ENCODE assay signal across 1 cellular context in the genomic region with DNA sequence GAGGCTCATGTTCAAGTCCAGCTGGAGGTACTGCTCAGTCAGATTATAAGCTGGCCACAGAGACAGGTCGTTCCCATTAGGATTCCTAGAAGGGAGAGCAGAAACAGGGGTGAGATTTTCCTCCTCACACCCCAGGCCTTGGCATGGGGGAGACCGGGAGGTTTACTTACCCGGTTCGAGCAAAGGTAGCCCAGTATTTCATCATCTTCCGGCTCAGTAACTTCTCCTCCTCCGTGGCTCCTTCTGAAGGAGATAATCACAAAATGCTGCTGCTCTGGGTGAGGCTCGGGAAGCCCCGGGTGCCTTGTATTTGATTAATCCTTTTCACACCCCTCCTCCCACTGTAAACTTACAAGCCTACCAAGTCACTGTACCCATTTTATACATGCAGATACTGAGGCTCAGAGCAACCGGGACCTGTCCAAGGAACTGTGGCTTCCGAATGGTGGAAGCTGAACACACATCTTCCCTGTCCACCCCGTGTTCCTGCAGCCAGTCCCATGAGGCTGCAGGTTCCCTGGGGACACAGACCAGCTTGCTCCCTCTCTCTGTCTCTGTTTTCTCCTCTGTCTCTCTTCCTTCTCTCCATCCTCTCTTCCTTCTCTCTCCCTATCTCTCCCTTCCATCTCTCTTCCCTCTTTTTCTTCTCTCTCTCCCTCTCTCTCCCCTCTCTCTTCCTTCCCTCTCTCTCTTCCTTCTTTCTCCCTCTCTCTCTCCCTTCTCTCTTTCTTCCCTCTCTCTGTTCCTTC.
TF ChIP-seq lines count a peak whose summit lies in the region.

No MANE protein-coding gene starts in this region.

TF ChIP-seq in K562, 482 proteins besides CTCF, POLR2A, EP300 and RAD21 (continued from another document and continues in another):
- TF ChIP-seq, protein P1, sequence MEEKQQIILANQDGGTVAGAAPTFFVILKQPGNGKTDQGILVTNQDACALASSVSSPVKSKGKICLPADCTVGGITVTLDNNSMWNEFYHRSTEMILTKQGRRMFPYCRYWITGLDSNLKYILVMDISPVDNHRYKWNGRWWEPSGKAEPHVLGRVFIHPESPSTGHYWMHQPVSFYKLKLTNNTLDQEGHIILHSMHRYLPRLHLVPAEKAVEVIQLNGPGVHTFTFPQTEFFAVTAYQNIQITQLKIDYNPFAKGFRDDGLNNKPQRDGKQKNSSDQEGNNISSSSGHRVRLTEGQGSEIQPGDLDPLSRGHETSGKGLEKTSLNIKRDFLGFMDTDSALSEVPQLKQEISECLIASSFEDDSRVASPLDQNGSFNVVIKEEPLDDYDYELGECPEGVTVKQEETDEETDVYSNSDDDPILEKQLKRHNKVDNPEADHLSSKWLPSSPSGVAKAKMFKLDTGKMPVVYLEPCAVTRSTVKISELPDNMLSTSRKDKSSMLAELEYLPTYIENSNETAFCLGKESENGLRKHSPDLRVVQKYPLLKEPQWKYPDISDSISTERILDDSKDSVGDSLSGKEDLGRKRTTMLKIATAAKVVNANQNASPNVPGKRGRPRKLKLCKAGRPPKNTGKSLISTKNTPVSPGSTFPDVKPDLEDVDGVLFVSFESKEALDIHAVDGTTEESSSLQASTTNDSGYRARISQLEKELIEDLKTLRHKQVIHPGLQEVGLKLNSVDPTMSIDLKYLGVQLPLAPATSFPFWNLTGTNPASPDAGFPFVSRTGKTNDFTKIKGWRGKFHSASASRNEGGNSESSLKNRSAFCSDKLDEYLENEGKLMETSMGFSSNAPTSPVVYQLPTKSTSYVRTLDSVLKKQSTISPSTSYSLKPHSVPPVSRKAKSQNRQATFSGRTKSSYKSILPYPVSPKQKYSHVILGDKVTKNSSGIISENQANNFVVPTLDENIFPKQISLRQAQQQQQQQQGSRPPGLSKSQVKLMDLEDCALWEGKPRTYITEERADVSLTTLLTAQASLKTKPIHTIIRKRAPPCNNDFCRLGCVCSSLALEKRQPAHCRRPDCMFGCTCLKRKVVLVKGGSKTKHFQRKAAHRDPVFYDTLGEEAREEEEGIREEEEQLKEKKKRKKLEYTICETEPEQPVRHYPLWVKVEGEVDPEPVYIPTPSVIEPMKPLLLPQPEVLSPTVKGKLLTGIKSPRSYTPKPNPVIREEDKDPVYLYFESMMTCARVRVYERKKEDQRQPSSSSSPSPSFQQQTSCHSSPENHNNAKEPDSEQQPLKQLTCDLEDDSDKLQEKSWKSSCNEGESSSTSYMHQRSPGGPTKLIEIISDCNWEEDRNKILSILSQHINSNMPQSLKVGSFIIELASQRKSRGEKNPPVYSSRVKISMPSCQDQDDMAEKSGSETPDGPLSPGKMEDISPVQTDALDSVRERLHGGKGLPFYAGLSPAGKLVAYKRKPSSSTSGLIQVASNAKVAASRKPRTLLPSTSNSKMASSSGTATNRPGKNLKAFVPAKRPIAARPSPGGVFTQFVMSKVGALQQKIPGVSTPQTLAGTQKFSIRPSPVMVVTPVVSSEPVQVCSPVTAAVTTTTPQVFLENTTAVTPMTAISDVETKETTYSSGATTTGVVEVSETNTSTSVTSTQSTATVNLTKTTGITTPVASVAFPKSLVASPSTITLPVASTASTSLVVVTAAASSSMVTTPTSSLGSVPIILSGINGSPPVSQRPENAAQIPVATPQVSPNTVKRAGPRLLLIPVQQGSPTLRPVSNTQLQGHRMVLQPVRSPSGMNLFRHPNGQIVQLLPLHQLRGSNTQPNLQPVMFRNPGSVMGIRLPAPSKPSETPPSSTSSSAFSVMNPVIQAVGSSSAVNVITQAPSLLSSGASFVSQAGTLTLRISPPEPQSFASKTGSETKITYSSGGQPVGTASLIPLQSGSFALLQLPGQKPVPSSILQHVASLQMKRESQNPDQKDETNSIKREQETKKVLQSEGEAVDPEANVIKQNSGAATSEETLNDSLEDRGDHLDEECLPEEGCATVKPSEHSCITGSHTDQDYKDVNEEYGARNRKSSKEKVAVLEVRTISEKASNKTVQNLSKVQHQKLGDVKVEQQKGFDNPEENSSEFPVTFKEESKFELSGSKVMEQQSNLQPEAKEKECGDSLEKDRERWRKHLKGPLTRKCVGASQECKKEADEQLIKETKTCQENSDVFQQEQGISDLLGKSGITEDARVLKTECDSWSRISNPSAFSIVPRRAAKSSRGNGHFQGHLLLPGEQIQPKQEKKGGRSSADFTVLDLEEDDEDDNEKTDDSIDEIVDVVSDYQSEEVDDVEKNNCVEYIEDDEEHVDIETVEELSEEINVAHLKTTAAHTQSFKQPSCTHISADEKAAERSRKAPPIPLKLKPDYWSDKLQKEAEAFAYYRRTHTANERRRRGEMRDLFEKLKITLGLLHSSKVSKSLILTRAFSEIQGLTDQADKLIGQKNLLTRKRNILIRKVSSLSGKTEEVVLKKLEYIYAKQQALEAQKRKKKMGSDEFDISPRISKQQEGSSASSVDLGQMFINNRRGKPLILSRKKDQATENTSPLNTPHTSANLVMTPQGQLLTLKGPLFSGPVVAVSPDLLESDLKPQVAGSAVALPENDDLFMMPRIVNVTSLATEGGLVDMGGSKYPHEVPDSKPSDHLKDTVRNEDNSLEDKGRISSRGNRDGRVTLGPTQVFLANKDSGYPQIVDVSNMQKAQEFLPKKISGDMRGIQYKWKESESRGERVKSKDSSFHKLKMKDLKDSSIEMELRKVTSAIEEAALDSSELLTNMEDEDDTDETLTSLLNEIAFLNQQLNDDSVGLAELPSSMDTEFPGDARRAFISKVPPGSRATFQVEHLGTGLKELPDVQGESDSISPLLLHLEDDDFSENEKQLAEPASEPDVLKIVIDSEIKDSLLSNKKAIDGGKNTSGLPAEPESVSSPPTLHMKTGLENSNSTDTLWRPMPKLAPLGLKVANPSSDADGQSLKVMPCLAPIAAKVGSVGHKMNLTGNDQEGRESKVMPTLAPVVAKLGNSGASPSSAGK (IDR thresholded peaks at IDR 0.05) = peak; percentile 86
- TF ChIP-seq GABPB2 (CRISPR knock-in tag; conservative IDR thresholded peaks at IDR 0.05) (no peak), ZNF253 (CRISPR knock-in tag; conservative IDR thresholded peaks at IDR 0.05) (no peak), RFX1 (IDR thresholded peaks at IDR 0.05) (no peak), JUND (IDR thresholded peaks at IDR 0.05; ENCODE audit: borderline replicate concordance, low read depth, low read length) (0 out of 2 replicates have a peak, but pooled peaks have one; percentile 27), JUND (tag; IDR thresholded peaks at IDR 0.05; ENCODE audit: borderline replicate concordance, low read depth, low read length) (no peak), JUNB (CRISPR knock-in tag; conservative IDR thresholded peaks at IDR 0.05) (no peak), ZNF408 (CRISPR knock-in tag; IDR thresholded peaks at IDR 0.05; ENCODE audit: low read depth) (no peak), FUS (optimal IDR thresholded peaks at IDR 0.05; ENCODE audit: low read depth, low read length) (no peak), JUN (IDR thresholded peaks at IDR 0.05; ENCODE audit: borderline replicate concordance, low read depth, low read length) (no peak), JUN (CRISPR knock-in tag; IDR thresholded peaks at IDR 0.05; ENCODE audit: borderline replicate concordance) (no peak), SRSF3 (IDR thresholded peaks at IDR 0.05; ENCODE audit: insufficient read depth, low read length) (no peak), MYC (IDR thresholded peaks at IDR 0.05; ENCODE audit: low read depth, low read length) (peak; percentile 42; the same call in 1 of the 2 replicates), MYC (CRISPR knock-in tag; IDR thresholded peaks at IDR 0.05; ENCODE audit: borderline replicate concordance, low read depth) (no peak), SREBF2 (CRISPR knock-in tag; IDR thresholded peaks at IDR 0.05) (no peak), TEAD1 (CRISPR knock-in tag; IDR thresholded peaks at IDR 0.05) (no peak), FOXA3 (CRISPR knock-in tag; conservative IDR thresholded peaks at IDR 0.05 in 1 of 2, IDR thresholded peaks at IDR 0.05 in 1 of 2) (no peak), SMARCA5 (IDR thresholded peaks at IDR 0.05) (peak; percentile 70; the same call in 1 of the 2 replicates), NR1H2 (CRISPR knock-in tag; IDR thresholded peaks at IDR 0.05) (no peak), ELF4 (CRISPR knock-in tag; IDR thresholded peaks at IDR 0.05) (peak; percentile 62; the same call in 1 of the 2 replicates), CBX8 (IDR thresholded peaks at IDR 0.05; ENCODE audit: borderline replicate concordance, extremely low read depth, low read depth, low read length, poor library complexity, severe bottlenecking) (no peak), CEBPG (CRISPR knock-in tag; IDR thresholded peaks at IDR 0.05) (no peak), CEBPG (tag; conservative IDR thresholded peaks at IDR 0.05 in 1 of 2, IDR thresholded peaks at IDR 0.05 in 1 of 2) (peak; percentile 81 to 84), SIRT6 (IDR thresholded peaks at IDR 0.05; ENCODE audit: low read depth, low read length) (no peak), KDM4B (IDR thresholded peaks at IDR 0.05; ENCODE audit: borderline replicate concordance in 2 of 2, low read depth in 1 of 2) (no peak), ZNF551 (CRISPR knock-in tag; IDR thresholded peaks at IDR 0.05) (no peak), SUPT5H (IDR thresholded peaks at IDR 0.05) (no peak), PHF8 (IDR thresholded peaks at IDR 0.05; ENCODE audit: borderline replicate concordance, low read length) (no peak), KHSRP (IDR thresholded peaks at IDR 0.05) (no peak), MTA3 (IDR thresholded peaks at IDR 0.05; ENCODE audit: borderline replicate concordance) (no peak), ESRRB (CRISPR knock-in tag; IDR thresholded peaks at IDR 0.05; ENCODE audit: borderline replicate concordance) (no peak), ATF1 (CRISPR knock-in tag; IDR thresholded peaks at IDR 0.05) (no peak), ATF1 (tag; IDR thresholded peaks at IDR 0.05) (no peak), ZNF696 (CRISPR knock-in tag; conservative IDR thresholded peaks at IDR 0.05) (no peak)
- TF ChIP-seq, protein P2, sequence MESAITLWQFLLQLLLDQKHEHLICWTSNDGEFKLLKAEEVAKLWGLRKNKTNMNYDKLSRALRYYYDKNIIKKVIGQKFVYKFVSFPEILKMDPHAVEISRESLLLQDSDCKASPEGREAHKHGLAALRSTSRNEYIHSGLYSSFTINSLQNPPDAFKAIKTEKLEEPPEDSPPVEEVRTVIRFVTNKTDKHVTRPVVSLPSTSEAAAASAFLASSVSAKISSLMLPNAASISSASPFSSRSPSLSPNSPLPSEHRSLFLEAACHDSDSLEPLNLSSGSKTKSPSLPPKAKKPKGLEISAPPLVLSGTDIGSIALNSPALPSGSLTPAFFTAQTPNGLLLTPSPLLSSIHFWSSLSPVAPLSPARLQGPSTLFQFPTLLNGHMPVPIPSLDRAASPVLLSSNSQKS (CRISPR knock-in tag; IDR thresholded peaks at IDR 0.05) = no peak
- TF ChIP-seq, protein P3, sequence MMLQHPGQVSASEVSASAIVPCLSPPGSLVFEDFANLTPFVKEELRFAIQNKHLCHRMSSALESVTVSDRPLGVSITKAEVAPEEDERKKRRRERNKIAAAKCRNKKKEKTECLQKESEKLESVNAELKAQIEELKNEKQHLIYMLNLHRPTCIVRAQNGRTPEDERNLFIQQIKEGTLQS (IDR thresholded peaks at IDR 0.05) = peak; percentile 80
- TF ChIP-seq, protein P3 (CRISPR knock-in tag; conservative IDR thresholded peaks at IDR 0.05) = no peak
- TF ChIP-seq, protein P4, sequence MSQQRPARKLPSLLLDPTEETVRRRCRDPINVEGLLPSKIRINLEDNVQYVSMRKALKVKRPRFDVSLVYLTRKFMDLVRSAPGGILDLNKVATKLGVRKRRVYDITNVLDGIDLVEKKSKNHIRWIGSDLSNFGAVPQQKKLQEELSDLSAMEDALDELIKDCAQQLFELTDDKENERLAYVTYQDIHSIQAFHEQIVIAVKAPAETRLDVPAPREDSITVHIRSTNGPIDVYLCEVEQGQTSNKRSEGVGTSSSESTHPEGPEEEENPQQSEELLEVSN (IDR thresholded peaks at IDR 0.05; ENCODE audit: borderline replicate concordance in 1 of 2, extremely low read depth in 1 of 2, insufficient read depth in 1 of 2, insufficient read length in 1 of 2, low read depth in 1 of 2, low read length in 1 of 2, poor library complexity in 1 of 2, severe bottlenecking in 1 of 2) = no peak
- TF ChIP-seq, protein P5, sequence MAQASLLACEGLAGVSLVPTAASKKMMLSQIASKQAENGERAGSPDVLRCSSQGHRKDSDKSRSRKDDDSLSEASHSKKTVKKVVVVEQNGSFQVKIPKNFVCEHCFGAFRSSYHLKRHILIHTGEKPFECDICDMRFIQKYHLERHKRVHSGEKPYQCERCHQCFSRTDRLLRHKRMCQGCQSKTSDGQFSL (CRISPR knock-in tag; IDR thresholded peaks at IDR 0.05) = no peak
- TF ChIP-seq, protein P5 (tag; IDR thresholded peaks at IDR 0.05) = no peak
- TF ChIP-seq, protein P6, sequence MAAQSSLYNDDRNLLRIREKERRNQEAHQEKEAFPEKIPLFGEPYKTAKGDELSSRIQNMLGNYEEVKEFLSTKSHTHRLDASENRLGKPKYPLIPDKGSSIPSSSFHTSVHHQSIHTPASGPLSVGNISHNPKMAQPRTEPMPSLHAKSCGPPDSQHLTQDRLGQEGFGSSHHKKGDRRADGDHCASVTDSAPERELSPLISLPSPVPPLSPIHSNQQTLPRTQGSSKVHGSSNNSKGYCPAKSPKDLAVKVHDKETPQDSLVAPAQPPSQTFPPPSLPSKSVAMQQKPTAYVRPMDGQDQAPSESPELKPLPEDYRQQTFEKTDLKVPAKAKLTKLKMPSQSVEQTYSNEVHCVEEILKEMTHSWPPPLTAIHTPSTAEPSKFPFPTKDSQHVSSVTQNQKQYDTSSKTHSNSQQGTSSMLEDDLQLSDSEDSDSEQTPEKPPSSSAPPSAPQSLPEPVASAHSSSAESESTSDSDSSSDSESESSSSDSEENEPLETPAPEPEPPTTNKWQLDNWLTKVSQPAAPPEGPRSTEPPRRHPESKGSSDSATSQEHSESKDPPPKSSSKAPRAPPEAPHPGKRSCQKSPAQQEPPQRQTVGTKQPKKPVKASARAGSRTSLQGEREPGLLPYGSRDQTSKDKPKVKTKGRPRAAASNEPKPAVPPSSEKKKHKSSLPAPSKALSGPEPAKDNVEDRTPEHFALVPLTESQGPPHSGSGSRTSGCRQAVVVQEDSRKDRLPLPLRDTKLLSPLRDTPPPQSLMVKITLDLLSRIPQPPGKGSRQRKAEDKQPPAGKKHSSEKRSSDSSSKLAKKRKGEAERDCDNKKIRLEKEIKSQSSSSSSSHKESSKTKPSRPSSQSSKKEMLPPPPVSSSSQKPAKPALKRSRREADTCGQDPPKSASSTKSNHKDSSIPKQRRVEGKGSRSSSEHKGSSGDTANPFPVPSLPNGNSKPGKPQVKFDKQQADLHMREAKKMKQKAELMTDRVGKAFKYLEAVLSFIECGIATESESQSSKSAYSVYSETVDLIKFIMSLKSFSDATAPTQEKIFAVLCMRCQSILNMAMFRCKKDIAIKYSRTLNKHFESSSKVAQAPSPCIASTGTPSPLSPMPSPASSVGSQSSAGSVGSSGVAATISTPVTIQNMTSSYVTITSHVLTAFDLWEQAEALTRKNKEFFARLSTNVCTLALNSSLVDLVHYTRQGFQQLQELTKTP (IDR thresholded peaks at IDR 0.05; ENCODE audit: low read depth in 1 of 2, partially characterized antibody in 2 of 2) = no peak
